1 cellular context compared by ENCODE assay signal in the genomic region with DNA sequence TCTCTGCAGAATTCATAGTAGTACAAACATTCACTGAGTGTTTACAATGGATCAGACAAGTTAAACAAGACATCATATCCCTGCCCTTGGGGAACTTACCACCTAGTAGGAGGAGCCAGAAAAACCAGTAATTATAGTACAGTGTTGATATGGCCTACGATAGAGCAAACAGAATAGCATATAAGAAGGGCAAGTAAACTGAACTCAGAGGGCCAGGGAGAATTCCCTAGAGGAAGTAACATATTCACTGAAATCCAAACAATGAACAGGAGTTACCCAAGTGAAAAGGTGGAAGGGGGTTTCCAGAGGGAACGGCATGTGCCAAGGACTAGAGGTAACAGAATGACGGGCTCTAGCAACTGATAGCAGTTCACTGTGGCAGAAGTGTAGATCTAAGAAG.
A peak's percentile ranks its signal among the peaks of the same experiment; 100 is the strongest.
TF ChIP-seq lines count a peak whose summit lies in the region.

No MANE protein-coding gene starts in this region.

TF ChIP-seq in HepG2, 621 proteins besides CTCF, POLR2A, EP300 and RAD21 (continued from another document and continues in another):
- peak; percentile 20; the same call in 1 of the 2 replicates for TF ChIP-seq DPF2 (CRISPR knock-in tag; IDR thresholded peaks at IDR 0.05; ENCODE audit: borderline replicate concordance, low read depth)
- no peak for TF ChIP-seq ZNF33B (CRISPR knock-in tag; IDR thresholded peaks at IDR 0.05)
- TF ChIP-seq, protein P1, sequence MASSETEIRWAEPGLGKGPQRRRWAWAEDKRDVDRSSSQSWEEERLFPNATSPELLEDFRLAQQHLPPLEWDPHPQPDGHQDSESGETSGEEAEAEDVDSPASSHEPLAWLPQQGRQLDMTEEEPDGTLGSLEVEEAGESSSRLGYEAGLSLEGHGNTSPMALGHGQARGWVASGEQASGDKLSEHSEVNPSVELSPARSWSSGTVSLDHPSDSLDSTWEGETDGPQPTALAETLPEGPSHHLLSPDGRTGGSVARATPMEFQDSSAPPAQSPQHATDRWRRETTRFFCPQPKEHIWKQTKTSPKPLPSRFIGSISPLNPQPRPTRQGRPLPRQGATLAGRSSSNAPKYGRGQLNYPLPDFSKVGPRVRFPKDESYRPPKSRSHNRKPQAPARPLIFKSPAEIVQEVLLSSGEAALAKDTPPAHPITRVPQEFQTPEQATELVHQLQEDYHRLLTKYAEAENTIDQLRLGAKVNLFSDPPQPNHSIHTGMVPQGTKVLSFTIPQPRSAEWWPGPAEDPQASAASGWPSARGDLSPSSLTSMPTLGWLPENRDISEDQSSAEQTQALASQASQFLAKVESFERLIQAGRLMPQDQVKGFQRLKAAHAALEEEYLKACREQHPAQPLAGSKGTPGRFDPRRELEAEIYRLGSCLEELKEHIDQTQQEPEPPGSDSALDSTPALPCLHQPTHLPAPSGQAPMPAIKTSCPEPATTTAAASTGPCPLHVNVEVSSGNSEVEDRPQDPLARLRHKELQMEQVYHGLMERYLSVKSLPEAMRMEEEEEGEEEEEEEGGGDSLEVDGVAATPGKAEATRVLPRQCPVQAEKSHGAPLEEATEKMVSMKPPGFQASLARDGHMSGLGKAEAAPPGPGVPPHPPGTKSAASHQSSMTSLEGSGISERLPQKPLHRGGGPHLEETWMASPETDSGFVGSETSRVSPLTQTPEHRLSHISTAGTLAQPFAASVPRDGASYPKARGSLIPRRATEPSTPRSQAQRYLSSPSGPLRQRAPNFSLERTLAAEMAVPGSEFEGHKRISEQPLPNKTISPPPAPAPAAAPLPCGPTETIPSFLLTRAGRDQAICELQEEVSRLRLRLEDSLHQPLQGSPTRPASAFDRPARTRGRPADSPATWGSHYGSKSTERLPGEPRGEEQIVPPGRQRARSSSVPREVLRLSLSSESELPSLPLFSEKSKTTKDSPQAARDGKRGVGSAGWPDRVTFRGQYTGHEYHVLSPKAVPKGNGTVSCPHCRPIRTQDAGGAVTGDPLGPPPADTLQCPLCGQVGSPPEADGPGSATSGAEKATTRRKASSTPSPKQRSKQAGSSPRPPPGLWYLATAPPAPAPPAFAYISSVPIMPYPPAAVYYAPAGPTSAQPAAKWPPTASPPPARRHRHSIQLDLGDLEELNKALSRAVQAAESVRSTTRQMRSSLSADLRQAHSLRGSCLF (CRISPR knock-in tag; IDR thresholded peaks at IDR 0.05; ENCODE audit: borderline replicate concordance): no peak
- no peak for TF ChIP-seq ESRRA (CRISPR knock-in tag; IDR thresholded peaks at IDR 0.05; ENCODE audit: low read depth)
- TF ChIP-seq ATM (IDR thresholded peaks at IDR 0.05; ENCODE audit: borderline replicate concordance): no peak
- TF ChIP-seq, protein P2, sequence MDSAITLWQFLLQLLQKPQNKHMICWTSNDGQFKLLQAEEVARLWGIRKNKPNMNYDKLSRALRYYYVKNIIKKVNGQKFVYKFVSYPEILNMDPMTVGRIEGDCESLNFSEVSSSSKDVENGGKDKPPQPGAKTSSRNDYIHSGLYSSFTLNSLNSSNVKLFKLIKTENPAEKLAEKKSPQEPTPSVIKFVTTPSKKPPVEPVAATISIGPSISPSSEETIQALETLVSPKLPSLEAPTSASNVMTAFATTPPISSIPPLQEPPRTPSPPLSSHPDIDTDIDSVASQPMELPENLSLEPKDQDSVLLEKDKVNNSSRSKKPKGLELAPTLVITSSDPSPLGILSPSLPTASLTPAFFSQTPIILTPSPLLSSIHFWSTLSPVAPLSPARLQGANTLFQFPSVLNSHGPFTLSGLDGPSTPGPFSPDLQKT (CRISPR knock-in tag; IDR thresholded peaks at IDR 0.05; ENCODE audit: borderline replicate concordance): no peak
- peak; percentile 97 for TF ChIP-seq BCL6 (CRISPR knock-in tag; IDR thresholded peaks at IDR 0.05)
- peak; percentile 53; the same call in 1 of the 2 replicates for TF ChIP-seq ISL2 (CRISPR knock-in tag; IDR thresholded peaks at IDR 0.05)
- TF ChIP-seq ZNF563 (CRISPR knock-in tag; IDR thresholded peaks at IDR 0.05): no peak
- TF ChIP-seq MED13 (CRISPR knock-in tag; IDR thresholded peaks at IDR 0.05): no peak
- no peak for TF ChIP-seq ZKSCAN5 (CRISPR knock-in tag; IDR thresholded peaks at IDR 0.05)
- peak; percentile 68; the same call in 1 of the 2 replicates for TF ChIP-seq ZMYM3 (CRISPR knock-in tag; IDR thresholded peaks at IDR 0.05)
- TF ChIP-seq GTF2F1 (IDR thresholded peaks at IDR 0.05; ENCODE audit: low read length): no peak
- TF ChIP-seq ZNF281 (CRISPR knock-in tag; IDR thresholded peaks at IDR 0.05; ENCODE audit: borderline replicate concordance): no peak
- peak; percentile 90 for TF ChIP-seq NR2F2 (IDR thresholded peaks at IDR 0.05; ENCODE audit: borderline replicate concordance, low read depth)
- peak; percentile 66; the same call in 1 of the 2 replicates for TF ChIP-seq SKIL (CRISPR knock-in tag; IDR thresholded peaks at IDR 0.05; ENCODE audit: borderline replicate concordance)
- no peak for TF ChIP-seq ZBTB8A (CRISPR knock-in tag; IDR thresholded peaks at IDR 0.05; ENCODE audit: borderline replicate concordance, low read depth)
- TF ChIP-seq ETV5 (CRISPR knock-in tag; IDR thresholded peaks at IDR 0.05; ENCODE audit: borderline replicate concordance): peak; percentile 66; the same call in 1 of the 2 replicates
- TF ChIP-seq KMT2B (CRISPR knock-in tag; IDR thresholded peaks at IDR 0.05): no peak
- no peak for TF ChIP-seq MAFF (IDR thresholded peaks at IDR 0.05; ENCODE audit: low read depth, low read length)
- TF ChIP-seq, protein P3, sequence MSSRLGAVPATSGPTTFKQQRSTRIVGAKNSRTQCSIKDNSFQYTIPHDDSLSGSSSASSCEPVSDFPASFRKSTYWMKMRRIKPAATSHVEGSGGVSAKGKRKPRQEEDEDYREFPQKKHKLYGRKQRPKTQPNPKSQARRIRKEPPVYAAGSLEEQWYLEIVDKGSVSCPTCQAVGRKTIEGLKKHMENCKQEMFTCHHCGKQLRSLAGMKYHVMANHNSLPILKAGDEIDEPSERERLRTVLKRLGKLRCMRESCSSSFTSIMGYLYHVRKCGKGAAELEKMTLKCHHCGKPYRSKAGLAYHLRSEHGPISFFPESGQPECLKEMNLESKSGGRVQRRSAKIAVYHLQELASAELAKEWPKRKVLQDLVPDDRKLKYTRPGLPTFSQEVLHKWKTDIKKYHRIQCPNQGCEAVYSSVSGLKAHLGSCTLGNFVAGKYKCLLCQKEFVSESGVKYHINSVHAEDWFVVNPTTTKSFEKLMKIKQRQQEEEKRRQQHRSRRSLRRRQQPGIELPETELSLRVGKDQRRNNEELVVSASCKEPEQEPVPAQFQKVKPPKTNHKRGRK (CRISPR knock-in tag; IDR thresholded peaks at IDR 0.05): no peak
- no peak for TF ChIP-seq ZNF589 (CRISPR knock-in tag; conservative IDR thresholded peaks at IDR 0.05)
- no peak for TF ChIP-seq SMYD3 (CRISPR knock-in tag; IDR thresholded peaks at IDR 0.05)
- no peak for TF ChIP-seq NKX3-1 (CRISPR knock-in tag; IDR thresholded peaks at IDR 0.05)
- TF ChIP-seq NCOA2 (CRISPR knock-in tag; IDR thresholded peaks at IDR 0.05): peak; percentile 29; the same call in 1 of the 2 replicates
- TF ChIP-seq, protein P4, sequence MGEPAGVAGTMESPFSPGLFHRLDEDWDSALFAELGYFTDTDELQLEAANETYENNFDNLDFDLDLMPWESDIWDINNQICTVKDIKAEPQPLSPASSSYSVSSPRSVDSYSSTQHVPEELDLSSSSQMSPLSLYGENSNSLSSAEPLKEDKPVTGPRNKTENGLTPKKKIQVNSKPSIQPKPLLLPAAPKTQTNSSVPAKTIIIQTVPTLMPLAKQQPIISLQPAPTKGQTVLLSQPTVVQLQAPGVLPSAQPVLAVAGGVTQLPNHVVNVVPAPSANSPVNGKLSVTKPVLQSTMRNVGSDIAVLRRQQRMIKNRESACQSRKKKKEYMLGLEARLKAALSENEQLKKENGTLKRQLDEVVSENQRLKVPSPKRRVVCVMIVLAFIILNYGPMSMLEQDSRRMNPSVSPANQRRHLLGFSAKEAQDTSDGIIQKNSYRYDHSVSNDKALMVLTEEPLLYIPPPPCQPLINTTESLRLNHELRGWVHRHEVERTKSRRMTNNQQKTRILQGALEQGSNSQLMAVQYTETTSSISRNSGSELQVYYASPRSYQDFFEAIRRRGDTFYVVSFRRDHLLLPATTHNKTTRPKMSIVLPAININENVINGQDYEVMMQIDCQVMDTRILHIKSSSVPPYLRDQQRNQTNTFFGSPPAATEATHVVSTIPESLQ (CRISPR knock-in tag; conservative IDR thresholded peaks at IDR 0.05): no peak
- no peak for TF ChIP-seq EHMT2 (IDR thresholded peaks at IDR 0.05; ENCODE audit: borderline replicate concordance, low read depth, low read length)
- TF ChIP-seq TP53 (CRISPR knock-in tag; conservative IDR thresholded peaks at IDR 0.05): no peak
- TF ChIP-seq PAF1 (CRISPR knock-in tag; IDR thresholded peaks at IDR 0.05): no peak
- TF ChIP-seq HDAC6 (IDR thresholded peaks at IDR 0.05; ENCODE audit: low read depth, low read length): no peak
- TF ChIP-seq, protein P5, sequence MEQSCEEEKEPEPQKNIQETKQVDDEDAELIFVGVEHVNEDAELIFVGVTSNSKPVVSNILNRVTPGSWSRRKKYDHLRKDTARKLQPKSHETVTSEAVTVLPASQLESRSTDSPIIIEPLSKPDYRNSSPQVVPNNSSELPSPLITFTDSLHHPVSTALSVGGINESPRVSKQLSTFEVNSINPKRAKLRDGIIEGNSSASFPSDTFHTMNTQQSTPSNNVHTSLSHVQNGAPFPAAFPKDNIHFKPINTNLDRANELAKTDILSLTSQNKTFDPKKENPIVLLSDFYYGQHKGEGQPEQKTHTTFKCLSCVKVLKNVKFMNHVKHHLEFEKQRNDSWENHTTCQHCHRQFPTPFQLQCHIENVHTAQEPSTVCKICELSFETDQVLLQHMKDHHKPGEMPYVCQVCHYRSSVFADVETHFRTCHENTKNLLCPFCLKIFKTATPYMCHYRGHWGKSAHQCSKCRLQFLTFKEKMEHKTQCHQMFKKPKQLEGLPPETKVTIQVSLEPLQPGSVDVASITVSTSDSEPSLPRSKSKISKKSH (CRISPR knock-in tag; IDR thresholded peaks at IDR 0.05; ENCODE audit: borderline replicate concordance): no peak
- no peak for TF ChIP-seq HINFP (CRISPR knock-in tag; IDR thresholded peaks at IDR 0.05; ENCODE audit: low read depth)
- 0 out of 2 replicates have a peak, but pooled peaks have one; percentile 31 for TF ChIP-seq TCF7 (IDR thresholded peaks at IDR 0.05; ENCODE audit: low read depth)
- peak; percentile 90 for TF ChIP-seq POGK (CRISPR knock-in tag; conservative IDR thresholded peaks at IDR 0.05)
